31 cellular contexts compared by ENCODE assay signal in the genomic region with DNA sequence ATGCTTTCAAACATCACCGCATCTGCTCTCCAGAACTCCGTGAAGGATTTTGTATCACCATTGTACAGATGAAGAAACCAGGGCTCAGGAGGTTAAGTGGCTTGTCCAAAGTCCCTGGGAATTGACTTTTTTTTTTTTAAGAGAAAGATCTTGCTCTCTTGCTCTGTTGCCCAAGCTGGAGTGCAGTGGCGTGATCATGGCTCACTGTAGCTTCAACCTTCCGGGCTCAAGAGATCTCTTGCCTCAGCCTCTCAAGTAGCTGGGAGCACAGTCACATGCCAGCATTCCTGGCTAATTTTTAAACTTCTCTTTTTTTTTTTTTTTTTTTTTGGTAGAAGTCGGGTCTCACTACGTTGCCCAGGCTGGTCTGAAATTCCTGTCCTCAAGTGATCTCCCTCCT. TPM values are rescaled to one million over a fixed set of nuclear protein-coding genes. Genes with fewer than 3 reads are reported as not detected.
"Had no signal": no experiment of that assay in that cellular context is flagged by ENCODE, and none has a peak within 500 bp of the region (broad histone marks: within the 10 kb centered on the region; RNA-seq: fewer than 3 reads in every experiment).

No MANE protein-coding gene starts in this region.

- H3K9me3 ChIP-seq: heart right ventricle, mucosa of descending colon, pancreas, psoas muscle, sigmoid colon, spleen, tibial artery, uterus had no signal

- ATAC-seq: heart right ventricle; left cardiac atrium; left lobe of liver; mucosa of descending colon; naive thymus-derived CD4-positive, alpha-beta T cell; natural killer cell treated with Interleukin-12 subunit alpha and Interleukin-12 subunit beta and Interleukin-15 and Interleukin-18, amount 100 ng/mL, for 72 hours; pancreas; psoas muscle; right cardiac atrium; stimulated activated effector memory CD8-positive, alpha-beta T cell treated with anti-CD3 and anti-CD28 coated beads, Interleukin-12 subunit alpha, Interleukin-12 subunit beta, amount 100 ng/mL, for 72 hours; stimulated activated naive CD8-positive, alpha-beta T cell treated with anti-CD3 and anti-CD28 coated beads, Interleukin-15, amount 100 ng/mL, for 72 hours had no signal

- H3K4me1 ChIP-seq: heart right ventricle, pancreas, psoas muscle, tibial artery, uterus had no signal

- H3K4me3 ChIP-seq: heart right ventricle, hepatocyte, mucosa of descending colon, pancreas, psoas muscle, sigmoid colon, spleen, tibial artery, uterus had no signal

- DNase-seq: heart right ventricle; islet precursor cell; left cardiac atrium; midbrain; mucosa of descending colon; naive thymus-derived CD4-positive, alpha-beta T cell; pancreas; retina; right cardiac atrium; sigmoid colon; small intestine; spleen; stimulated activated CD4-positive, alpha-beta T cell treated with anti-CD3 and anti-CD28 coated beads, Interleukin-4, amount 100 ng/mL, for 24 hours; stimulated activated naive CD4-positive, alpha-beta T cell treated with Interleukin-2 at 50 U/mL for 16 hours; stimulated activated naive CD8-positive, alpha-beta T cell treated with anti-CD3 and anti-CD28 coated beads, Interleukin-15, amount 100 ng/mL, for 72 hours; substantia nigra; tibial artery; trophoblast cell; uterus had no signal

- H3K36me3 ChIP-seq: heart right ventricle, pancreas, sigmoid colon, spleen, uterus had no signal

- H3K27ac ChIP-seq: heart right ventricle, hepatocyte, pancreas, psoas muscle, sigmoid colon, spleen, tibial artery, uterus had no signal

- H3K27me3 ChIP-seq: hepatocyte, pancreas, uterus had no signal

RNA-seq across cellular contexts. Expression of a gene that starts 6.9 kb away (rescaled TPM):
- total RNA-seq: heart right ventricle; hepatocyte; kidney epithelial cell; left cardiac atrium; left lobe of liver; liver; lung microvascular endothelial cell; mesenteric fat pad; mucosa of descending colon; naive thymus-derived CD4-positive, alpha-beta T cell; natural killer cell treated with Interleukin-12 subunit alpha and Interleukin-12 subunit beta and Interleukin-15 and Interleukin-18, amount 100 ng/mL, for 72 hours; omental fat pad; pancreas; psoas muscle; right cardiac atrium; sigmoid colon; spleen; temporal lobe; ureter had no signal
